In genomic region chr3:129525341-129525968, GRCh38 we compare ENCODE assay signal across 2 cellular contexts.
TF ChIP-seq lines count a peak whose summit lies in the region.

No MANE protein-coding gene starts in this region.

TF ChIP-seq in HepG2, 621 proteins besides CTCF, POLR2A, EP300 and RAD21:
- peak; percentile 76 for TF ChIP-seq ZNF629 (CRISPR knock-in tag; conservative IDR thresholded peaks at IDR 0.05)
- TF ChIP-seq SRSF4 (IDR thresholded peaks at IDR 0.05; ENCODE audit: low read depth, low read length, poor library complexity, severe bottlenecking) = no peak

TF ChIP-seq in WTC11, 78 proteins besides CTCF, POLR2A, EP300 and RAD21:
- TF ChIP-seq, protein P1, sequence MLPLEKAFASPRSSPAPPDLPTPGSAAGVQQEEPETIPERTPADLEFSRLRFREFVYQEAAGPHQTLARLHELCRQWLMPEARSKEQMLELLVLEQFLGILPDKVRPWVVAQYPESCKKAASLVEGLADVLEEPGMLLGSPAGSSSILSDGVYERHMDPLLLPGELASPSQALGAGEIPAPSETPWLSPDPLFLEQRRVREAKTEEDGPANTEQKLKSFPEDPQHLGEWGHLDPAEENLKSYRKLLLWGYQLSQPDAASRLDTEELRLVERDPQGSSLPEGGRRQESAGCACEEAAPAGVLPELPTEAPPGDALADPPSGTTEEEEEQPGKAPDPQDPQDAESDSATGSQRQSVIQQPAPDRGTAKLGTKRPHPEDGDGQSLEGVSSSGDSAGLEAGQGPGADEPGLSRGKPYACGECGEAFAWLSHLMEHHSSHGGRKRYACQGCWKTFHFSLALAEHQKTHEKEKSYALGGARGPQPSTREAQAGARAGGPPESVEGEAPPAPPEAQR (CRISPR knock-in tag; IDR thresholded peaks at IDR 0.05) = no peak
- TF ChIP-seq NFE2L1 (CRISPR knock-in tag; IDR thresholded peaks at IDR 0.05) = no peak
